Comparison of ENCODE assay signal across 16 cellular contexts in genomic region chr2:141513853-141514252, GRCh38.
A peak's percentile ranks its signal among the peaks of the same experiment; 100 is the strongest.
DNase-seq lines count a peak whose midpoint lies in the region; ATAC-seq and TF ChIP-seq lines count a peak whose summit lies in the region.
"Had no signal": no experiment of that assay in that cellular context is flagged by ENCODE, and none has a peak within 500 bp of the region (broad histone marks: within the 10 kb centered on the region; RNA-seq: fewer than 3 reads in every experiment).

No MANE protein-coding gene starts in this region.

- no peaks in the 10 kb centered on the region for H3K79me2 ChIP-seq in OCI-LY3 (ENCODE audit: low read length)

- H3K27ac ChIP-seq in OCI-LY3 (ENCODE audit: low read length) (no peak overlapping the region), heart right ventricle (no peak overlapping the region)
- H3K27ac ChIP-seq: lower lobe of right lung had no signal

- intact Hi-C loops in heart right ventricle (cut with DNase I), result no loop called here

- 0 out of 2 replicates have a peak, but pooled peaks cover 5% of the 10 kb centered on the region for H3K27me3 ChIP-seq in OCI-LY3 (ENCODE audit: low read depth, low read length)
- H3K27me3 ChIP-seq in heart right ventricle, result no peaks in the 10 kb centered on the region

- H3K9me3 ChIP-seq in OCI-LY3 (ENCODE audit: insufficient read depth, low read length) (no peaks in the 10 kb centered on the region), heart right ventricle (no peaks in the 10 kb centered on the region)
- H3K9me3 ChIP-seq: lower lobe of right lung had no signal

- no peak overlapping the region for H3K4me3 ChIP-seq in OCI-LY3 (ENCODE audit: low read length)
- H3K4me3 ChIP-seq in heart right ventricle, result no peak overlapping the region
- H3K4me3 ChIP-seq: lower lobe of right lung had no signal

- H3K4me1 ChIP-seq in OCI-LY3 (ENCODE audit: low read length) (peaks cover 13% of the 10 kb centered on the region), heart right ventricle (no peaks in the 10 kb centered on the region)
- H3K4me1 ChIP-seq: lower lobe of right lung had no signal

- DNase-seq in DMS 273 treated with DMSO at 0.1 percent for 48 hours (lab: John Stamatoyannopoulos, UW) (no peak), heart right ventricle (no peak)
- no peak for DNase-seq in stimulated activated naive CD8-positive, alpha-beta T cell treated with anti-CD3 and anti-CD28 coated beads, Interleukin-15, Interleukin-2, amounts not matched to agents 100 U/mL and 50 U/mL, for 24 hours
- DNase-seq in activated CD8-positive, alpha-beta memory T cell treated with anti-CD3 and anti-CD28 coated beads, Interleukin-2, amount 50 U/mL, for 48 hours, result no peak
- DNase-seq: aorta; CD4-positive, alpha-beta memory T cell; effector CD4-positive, alpha-beta T cell; head of caudate nucleus; lower lobe of right lung; NCI-H146; substantia nigra; T1000 had no signal

- no peaks in the 10 kb centered on the region for H4K20me1 ChIP-seq in OCI-LY3 (ENCODE audit: insufficient read depth, low read length)

- no peak overlapping the region for H3K9ac ChIP-seq in OCI-LY3 (ENCODE audit: low read length)

- peak overlapping the region; percentile 41 for H3K4me2 ChIP-seq in OCI-LY3 (ENCODE audit: low read length)

- WGBS in heart right ventricle, 2 donors, result 42 to 43% methylated on average over 2 of the region's 2 CpGs

- peak; percentile 100 for ATAC-seq in GM18858 (IDR thresholded peaks at IDR 0.05; ENCODE audit: unreplicated experiment)
- peak; percentile 99 for ATAC-seq in GM21447 (IDR thresholded peaks at IDR 0.05; ENCODE audit: unreplicated experiment)
- ATAC-seq in HG03039 (IDR thresholded peaks at IDR 0.05; ENCODE audit: unreplicated experiment), result peak; percentile 100
- no peak for ATAC-seq in heart right ventricle
- no peak for ATAC-seq in stimulated activated naive CD8-positive, alpha-beta T cell treated with anti-CD3 and anti-CD28 coated beads, Interleukin-15, Interleukin-2, amounts not matched to agents 100 U/mL and 50 U/mL, for 24 hours
- ATAC-seq: lower lobe of right lung had no signal

- H3K36me3 ChIP-seq in OCI-LY3 (replicated peaks; ENCODE audit: low read depth, low read length), result no peaks in the 10 kb centered on the region
- H3K36me3 ChIP-seq in heart right ventricle, result no peaks in the 10 kb centered on the region
- H3K36me3 ChIP-seq: lower lobe of right lung had no signal

- no peak overlapping the region for H2AFZ ChIP-seq in OCI-LY3 (ENCODE audit: low read depth, low read length)

- peak; percentile 41 for TF ChIP-seq CTCF in OCI-LY3 (IDR thresholded peaks at IDR 0.05; ENCODE audit: low read depth, low read length)
- TF ChIP-seq CTCF in heart right ventricle (IDR thresholded peaks at IDR 0.05), result no peak

Comparison
In these comparisons a context has a peak if more than half of its experiments do, and no peak if none do; other contexts are left out.
1. ATAC-seq: peak in GM18858 (single experiment), GM21447 (single experiment) and HG03039 (single experiment); none in heart right ventricle (0 of 8) and stimulated activated naive CD8-positive, alpha-beta T cell treated with anti-CD3 and anti-CD28 coated beads, Interleukin-15, Interleukin-2, amounts not matched to agents 100 U/mL and 50 U/mL, for 24 hours (single experiment).